Comparison of ENCODE assay signal across 1 cellular context in the genomic region with DNA sequence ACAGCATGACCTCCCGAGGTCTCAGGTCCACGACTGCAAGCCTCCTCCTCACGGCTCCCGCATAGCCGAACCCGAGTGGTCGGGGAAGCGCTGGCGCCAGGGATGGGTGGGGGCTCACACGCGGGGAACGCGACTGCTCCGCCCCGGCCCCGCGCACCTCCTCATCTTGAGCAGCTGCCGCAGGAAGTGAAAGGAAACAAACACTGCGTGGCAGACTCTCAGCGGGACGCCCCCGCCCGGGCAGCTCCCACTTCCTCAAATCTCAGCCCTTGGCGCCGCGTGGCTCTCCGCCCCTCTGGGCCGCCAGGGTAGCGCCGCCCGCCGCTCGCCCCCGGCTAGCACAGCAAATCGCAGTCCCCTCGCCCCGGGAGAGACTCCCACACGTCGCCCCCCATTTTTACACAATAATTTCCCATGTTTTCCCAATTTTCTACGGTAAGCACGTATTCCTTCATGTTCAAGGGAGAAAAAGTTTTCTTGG.
TF ChIP-seq lines count a peak whose summit lies in the region.

A gene with protein sequence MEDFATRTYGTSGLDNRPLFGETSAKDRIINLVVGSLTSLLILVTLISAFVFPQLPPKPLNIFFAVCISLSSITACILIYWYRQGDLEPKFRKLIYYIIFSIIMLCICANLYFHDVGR (minus strand): TSS at position 188 of the 481 bp plus-strand sequence. CDS start 229 bp downstream, outside the sequence.

TF ChIP-seq in GM23338, 12 proteins besides CTCF, POLR2A, EP300 and RAD21 (continued from another document):
- TF ChIP-seq, protein P1, sequence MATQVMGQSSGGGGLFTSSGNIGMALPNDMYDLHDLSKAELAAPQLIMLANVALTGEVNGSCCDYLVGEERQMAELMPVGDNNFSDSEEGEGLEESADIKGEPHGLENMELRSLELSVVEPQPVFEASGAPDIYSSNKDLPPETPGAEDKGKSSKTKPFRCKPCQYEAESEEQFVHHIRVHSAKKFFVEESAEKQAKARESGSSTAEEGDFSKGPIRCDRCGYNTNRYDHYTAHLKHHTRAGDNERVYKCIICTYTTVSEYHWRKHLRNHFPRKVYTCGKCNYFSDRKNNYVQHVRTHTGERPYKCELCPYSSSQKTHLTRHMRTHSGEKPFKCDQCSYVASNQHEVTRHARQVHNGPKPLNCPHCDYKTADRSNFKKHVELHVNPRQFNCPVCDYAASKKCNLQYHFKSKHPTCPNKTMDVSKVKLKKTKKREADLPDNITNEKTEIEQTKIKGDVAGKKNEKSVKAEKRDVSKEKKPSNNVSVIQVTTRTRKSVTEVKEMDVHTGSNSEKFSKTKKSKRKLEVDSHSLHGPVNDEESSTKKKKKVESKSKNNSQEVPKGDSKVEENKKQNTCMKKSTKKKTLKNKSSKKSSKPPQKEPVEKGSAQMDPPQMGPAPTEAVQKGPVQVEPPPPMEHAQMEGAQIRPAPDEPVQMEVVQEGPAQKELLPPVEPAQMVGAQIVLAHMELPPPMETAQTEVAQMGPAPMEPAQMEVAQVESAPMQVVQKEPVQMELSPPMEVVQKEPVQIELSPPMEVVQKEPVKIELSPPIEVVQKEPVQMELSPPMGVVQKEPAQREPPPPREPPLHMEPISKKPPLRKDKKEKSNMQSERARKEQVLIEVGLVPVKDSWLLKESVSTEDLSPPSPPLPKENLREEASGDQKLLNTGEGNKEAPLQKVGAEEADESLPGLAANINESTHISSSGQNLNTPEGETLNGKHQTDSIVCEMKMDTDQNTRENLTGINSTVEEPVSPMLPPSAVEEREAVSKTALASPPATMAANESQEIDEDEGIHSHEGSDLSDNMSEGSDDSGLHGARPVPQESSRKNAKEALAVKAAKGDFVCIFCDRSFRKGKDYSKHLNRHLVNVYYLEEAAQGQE (IDR thresholded peaks at IDR 0.05; ENCODE audit: unreplicated experiment) = no peak
- TF ChIP-seq ZNF331 (CRISPR knock-in tag; IDR thresholded peaks at IDR 0.05; ENCODE audit: low read depth) (no peak), NANOG (IDR thresholded peaks at IDR 0.05; ENCODE audit: borderline replicate concordance) (no peak), ZNF114 (CRISPR knock-in tag; IDR thresholded peaks at IDR 0.05) (no peak)
TF ChIP-seq in GM23338: peak in this region for 0.
